ENCODE assay signal across 18 cellular contexts in genomic region chr17:43998552-43998951, GRCh38. TPM values are rescaled to one million over a fixed set of nuclear protein-coding genes. Genes with fewer than 3 reads are reported as not detected.
DNase-seq lines count a peak whose midpoint lies in the region; ATAC-seq, FAIRE-seq and TF ChIP-seq lines count a peak whose summit lies in the region.
"Had no signal": no experiment of that assay in that cellular context is flagged by ENCODE, and none has a peak within 500 bp of the region (broad histone marks: within the 10 kb centered on the region; RNA-seq: fewer than 3 reads in every experiment).

No MANE protein-coding gene starts in this region.

- peaks cover 13% of the 10 kb centered on the region for H3F3A ChIP-seq in SK-N-SH (replicated peaks; ENCODE audit: insufficient read depth)

- no peak overlapping the region for H2BK15ac ChIP-seq in neuronal stem cell (ENCODE audit: low read length)

- H2BK12ac ChIP-seq in neuronal stem cell (ENCODE audit: low read length), result no peak overlapping the region

- no peaks in the 10 kb centered on the region for H3K4me1 Mint-ChIP-seq in activated T-cell treated with anti-CD3 and anti-CD28 coated beads, Interleukin-2, amount 50 U/mL, for 4 hours (ENCODE audit: low read depth)

- DNase-seq in A172 (ENCODE audit: low spot score) (peak; percentile 54), HTR-8/SVneo (ENCODE audit: insufficient read length, low spot score) (no peak), SK-N-SH (no peak), fibroblast of gingiva (ENCODE audit: low read depth) (peak; percentile 40), D721Med (ENCODE audit: insufficient read length, low spot score) (no peak), neuronal stem cell (ENCODE audit: low spot score) (no peak)
- DNase-seq in activated T-cell treated with anti-CD3 and anti-CD28 coated beads, Interleukin-2, amount 50 U/mL, for 4 hours, result no peak
- DNase-seq: ACHN; activated CD8-positive, alpha-beta T cell treated with anti-CD3 and anti-CD28 coated beads for 36 hours; Caco-2; dorsolateral prefrontal cortex; left ventricle myocardium superior; MM.1S had no signal

- H3K4me2 ChIP-seq in SK-N-SH (peak overlapping the region; percentile 27), neuronal stem cell (ENCODE audit: insufficient read depth, low read length, poor library complexity, severe bottlenecking) (no peak overlapping the region)

- WGBS in SK-N-SH (ENCODE audit: low lambda C conversion rate), result 35% methylated on average over 2 of the region's 3 CpGs
- WGBS in neuronal stem cell (ENCODE audit: extremely low coverage in 2 of 2, insufficient read length in 2 of 2, insufficient replicate concordance in 1 of 2), 2 donors, result no CpG with 5 or more reads among the region's 3 CpGs

- no peak for TF ChIP-seq RAD21 in SK-N-SH (IDR thresholded peaks at IDR 0.05; ENCODE audit: low read length)

- POLR2A ChIA-PET in SK-N-SH (lab: Yijun Ruan, JAX), result interaction anchor here (0.6 kb wide), 1 partner anchor 150 kb away, joined by 3 read pairs; no protein-coding TSS in a partner anchor

- no peaks in the 10 kb centered on the region for H4K20me1 ChIP-seq in SK-N-SH (ENCODE audit: insufficient read depth)

- H3K79me1 ChIP-seq in neuronal stem cell (ENCODE audit: low read depth, low read length), result no peaks in the 10 kb centered on the region

- H3K27me3 ChIP-seq in SK-N-SH (ENCODE audit: insufficient read depth) (no peaks in the 10 kb centered on the region), neuronal stem cell (ENCODE audit: control insufficient read depth in 3 of 3, insufficient read depth in 3 of 3, low read depth in 1 of 3, low read length in 3 of 3) (peaks cover 0 to 68% (median 19%) of the 10 kb centered on the region in 3 experiments)
- H3K27me3 ChIP-seq: SJSA1 had no signal

- H4K91ac ChIP-seq in neuronal stem cell (ENCODE audit: low read depth, low read length, poor library complexity), result no peak overlapping the region

- H3K36me3 Mint-ChIP-seq in activated T-cell treated with anti-CD3 and anti-CD28 coated beads, Interleukin-2, amount 50 U/mL, for 4 hours (ENCODE audit: insufficient read depth), result no peaks in the 10 kb centered on the region

- H3K4me3 ChIP-seq in SK-N-SH (ENCODE audit: low read depth in 2 of 2, low read length in 1 of 2) (no peak overlapping the region), neuronal stem cell (ENCODE audit: low read length in 2 of 2) (no peak overlapping the region)
- H3K4me3 ChIP-seq: dorsolateral prefrontal cortex, SJSA1 had no signal

- H3K4ac ChIP-seq in neuronal stem cell (ENCODE audit: low read length), result no peak overlapping the region

- no peaks in the 10 kb centered on the region for H3K9me3 Mint-ChIP-seq in activated T-cell treated with anti-CD3 and anti-CD28 coated beads, Interleukin-2, amount 50 U/mL, for 4 hours
- H3K9me3 Mint-ChIP-seq: activated CD8-positive, alpha-beta T cell treated with anti-CD3 and anti-CD28 coated beads for 36 hours; activated T-helper 2 cell treated with anti-CD3 and anti-CD28 coated beads, Interferon-gamma antibody, Interleukin-2, Interleukin-4, amounts not matched to agents 10 μg/mL and 5 μg/mL and 100 μg/mL, durations not matched to agents 14 hours and 24 hours and 36 hours had no signal

- H3K9me2 ChIP-seq in SK-N-SH, result no peaks in the 10 kb centered on the region

- H2AK5ac ChIP-seq in neuronal stem cell (ENCODE audit: low read depth, low read length), result no peak overlapping the region

- H3K27ac ChIP-seq in SK-N-SH (ENCODE audit: low read depth in 2 of 2, low read length in 1 of 2) (peak overlapping the region in 1 of 2 experiments; percentile 76; a peak in 2 of 4 replicates), neuronal stem cell (replicated peaks; ENCODE audit: low read length) (no peak overlapping the region)
- H3K27ac ChIP-seq: dorsolateral prefrontal cortex, SJSA1 had no signal

- no peaks in the 10 kb centered on the region for H3K79me2 ChIP-seq in SK-N-SH (ENCODE audit: insufficient read depth)

- H3K4me3 Mint-ChIP-seq in activated T-cell treated with anti-CD3 and anti-CD28 coated beads, Interleukin-2, amount 50 U/mL, for 4 hours, result no peak overlapping the region
- H3K4me3 Mint-ChIP-seq: activated CD8-positive, alpha-beta T cell treated with anti-CD3 and anti-CD28 coated beads for 36 hours had no signal

- no peak overlapping the region for H4K8ac ChIP-seq in neuronal stem cell (ENCODE audit: low read depth, low read length)

- H3K9ac ChIP-seq in SK-N-SH (no peak overlapping the region), neuronal stem cell (ENCODE audit: low read depth, low read length, poor library complexity) (no peak overlapping the region)

- peak; percentile 80 for FAIRE-seq in HTR-8/SVneo (lab: Jason Lieb, UNC)
- no peak for FAIRE-seq in D721Med (lab: Jason Lieb, UNC)

- H3K4me1 ChIP-seq in SK-N-SH (ENCODE audit: control insufficient read depth in 1 of 2, insufficient read depth in 2 of 2, low read depth in 1 of 2, low read length in 1 of 2) (peaks cover 3 to 5% of the 10 kb centered on the region in 2 experiments; a peak in 3 of 4 replicates), neuronal stem cell (ENCODE audit: control insufficient read depth in 2 of 2, insufficient read depth in 1 of 2, low read depth in 1 of 2, low read length in 2 of 2) (peaks cover 2 to 3% of the 10 kb centered on the region in 2 donors)

- TF ChIP-seq EP300 in SK-N-SH (IDR thresholded peaks at IDR 0.05; ENCODE audit: borderline replicate concordance in 1 of 2, low read depth in 1 of 2, low read length in 1 of 2), result no peak

- CTCF ChIA-PET in SK-N-SH (lab: Yijun Ruan, JAX), result interaction anchor here (0.6 to 31.1 kb wide), 4 partner anchors 55 to 119 kb away, joined by 3 to 638 read pairs (median 6); partner anchors contain the start of gene PPY

- no peak overlapping the region; the same call in 1 of the 2 replicates for H2AFZ ChIP-seq in SK-N-SH (ENCODE audit: low read depth)
- no peak overlapping the region for H2AFZ ChIP-seq in neuronal stem cell (ENCODE audit: low read length)

- no peak overlapping the region for H2BK5ac ChIP-seq in neuronal stem cell (ENCODE audit: low read length)

- no peaks in the 10 kb centered on the region for H3K36me3 ChIP-seq in SK-N-SH (replicated peaks in 1 of 2; ENCODE audit: control insufficient read depth in 1 of 2, insufficient read depth in 2 of 2, low read length in 1 of 2)
- no peaks in the 10 kb centered on the region for H3K36me3 ChIP-seq in neuronal stem cell (replicated peaks in 1 of 2; ENCODE audit: control insufficient read depth in 2 of 2, insufficient read depth in 2 of 2, low read length in 2 of 2)
- H3K36me3 ChIP-seq: SJSA1 had no signal

- H3K14ac ChIP-seq in neuronal stem cell (ENCODE audit: low read length), result no peak overlapping the region

- ATAC-seq in GM19463 (IDR thresholded peaks at IDR 0.05; ENCODE audit: unreplicated experiment), result no peak
- no peak for ATAC-seq in activated T-cell treated with anti-CD3 and anti-CD28 coated beads, Interleukin-2, amount 50 U/mL, for 4 hours
- ATAC-seq: activated CD8-positive, alpha-beta T cell treated with anti-CD3 and anti-CD28 coated beads for 36 hours; left ventricle myocardium superior had no signal

- no peaks in the 10 kb centered on the region for H3K9me3 ChIP-seq in SK-N-SH
- H3K9me3 ChIP-seq in neuronal stem cell (replicated peaks in 1 of 2; ENCODE audit: control insufficient read depth in 2 of 2, insufficient read depth in 1 of 2, low read depth in 1 of 2, low read length in 2 of 2), result no peaks in the 10 kb centered on the region
- H3K9me3 ChIP-seq: Caco-2, SJSA1 had no signal

- TF ChIP-seq CTCF in SK-N-SH (IDR thresholded peaks at IDR 0.05), result no peak
- no peak for TF ChIP-seq CTCF in D721Med (IDR thresholded peaks at IDR 0.05; ENCODE audit: insufficient read depth, missing control alignments)

- peaks cover 21% of the 10 kb centered on the region for H3K27me3 Mint-ChIP-seq in activated T-cell treated with anti-CD3 and anti-CD28 coated beads, Interleukin-2, amount 50 U/mL, for 4 hours (ENCODE audit: low read depth)

- no peak overlapping the region for H2BK120ac ChIP-seq in neuronal stem cell (ENCODE audit: low read depth, low read length)

- no peak overlapping the region for H3K18ac ChIP-seq in neuronal stem cell (ENCODE audit: low read length)

- no peak overlapping the region for H3K23ac ChIP-seq in neuronal stem cell (ENCODE audit: low read depth, low read length, poor library complexity)

TF ChIP-seq in SK-N-SH, 30 proteins besides CTCF, POLR2A, EP300 and RAD21 (continues in another document):
- TF ChIP-seq JUND (IDR thresholded peaks at IDR 0.05) (peak; percentile 63; the same call in 1 of the 2 replicates), ELF1 (IDR thresholded peaks at IDR 0.05) (no peak), FOSL2 (IDR thresholded peaks at IDR 0.05; ENCODE audit: borderline replicate concordance, low read depth) (peak; percentile 84), TCF12 (IDR thresholded peaks at IDR 0.05) (peak; percentile 15; the same call in 1 of the 2 replicates)

RNA-seq across cellular contexts. Expression of gene NAGS, which starts 5.9 kb away (rescaled TPM):
- total RNA-seq in A172 (2014; rRNA removed; shearing (Covaris generic)), result 1.1 and 1.4 TPM in 2 replicates
- 1.6 and 1.7 TPM in 2 replicates for polyA plus RNA-seq in SK-N-SH (2012; rRNA removed)
- polyA plus RNA-seq in SK-N-SH (2012; cell fraction: cytosol; rRNA removed), result 0.84 and 1.00 TPM in 2 replicates
- 0.87 and 0.92 TPM in 2 replicates for polyA plus RNA-seq in SK-N-SH (2012; cell fraction: nucleus; rRNA removed)
- under 1 TPM; 0.25 to 0.52 (median 0.45) TPM for total RNA-seq in activated T-cell treated with anti-CD3 and anti-CD28 coated beads, Interleukin-2, amount 50 U/mL, for 4 hours
- polyA plus RNA-seq in neuronal stem cell (2013, experiment 1 of 2), result 1.6 TPM
- polyA plus RNA-seq in neuronal stem cell (2013, experiment 2 of 2), result 1.4 TPM

RNA-seq across cellular contexts. Expression of gene TMEM101, which starts 16.2 kb away (rescaled TPM):
- 48.3 and 73.8 TPM in 2 replicates for total RNA-seq in A172 (2014; rRNA removed; shearing (Covaris generic))
- polyA plus RNA-seq in SK-N-SH (2012; rRNA removed), result 62.9 and 63.6 TPM in 2 replicates
- 47.9 and 50.2 TPM in 2 replicates for polyA plus RNA-seq in SK-N-SH (2012; cell fraction: cytosol; rRNA removed)
- polyA plus RNA-seq in SK-N-SH (2012; cell fraction: nucleus; rRNA removed), result 34.5 and 37.9 TPM in 2 replicates
- total RNA-seq in activated T-cell treated with anti-CD3 and anti-CD28 coated beads, Interleukin-2, amount 50 U/mL, for 4 hours, result 10 to 100 TPM; 20.2 to 23.1 (median 22.5) TPM
- 24.5 TPM for polyA plus RNA-seq in neuronal stem cell (2013, experiment 1 of 2)
- polyA plus RNA-seq in neuronal stem cell (2013, experiment 2 of 2), result 24.9 TPM

RNA-seq across cellular contexts. Expression of gene PYY, which starts 44.8 kb away (rescaled TPM):
- not detected in 2 replicates for total RNA-seq in A172 (2014; rRNA removed; shearing (Covaris generic))
- polyA plus RNA-seq in SK-N-SH (2012; rRNA removed), result 0.10 and 0.21 TPM in 2 replicates
- 0.08 and 0.14 TPM in 2 replicates for polyA plus RNA-seq in SK-N-SH (2012; cell fraction: cytosol; rRNA removed)
- 0.33 and 0.36 TPM in 2 replicates for polyA plus RNA-seq in SK-N-SH (2012; cell fraction: nucleus; rRNA removed)
- total RNA-seq in activated T-cell treated with anti-CD3 and anti-CD28 coated beads, Interleukin-2, amount 50 U/mL, for 4 hours, result not detected
- 0.70 TPM for polyA plus RNA-seq in neuronal stem cell (2013, experiment 1 of 2)
- 0.65 TPM for polyA plus RNA-seq in neuronal stem cell (2013, experiment 2 of 2)
- total RNA-seq: Caco-2, left ventricle myocardium superior, posterior vena cava, SJSA1 had no signal

RNA-seq across cellular contexts. Expression of gene PPY, which starts 56.3 kb away (rescaled TPM):
- not detected in 2 replicates for total RNA-seq in A172 (2014; rRNA removed; shearing (Covaris generic))
- polyA plus RNA-seq in SK-N-SH (2012; rRNA removed), result not detected in 2 replicates
- polyA plus RNA-seq in SK-N-SH (2012; cell fraction: cytosol; rRNA removed), result not detected in 2 replicates
- polyA plus RNA-seq in SK-N-SH (2012; cell fraction: nucleus; rRNA removed), result not detected in 2 replicates
- not detected for total RNA-seq in activated T-cell treated with anti-CD3 and anti-CD28 coated beads, Interleukin-2, amount 50 U/mL, for 4 hours
- polyA plus RNA-seq in neuronal stem cell (2013, experiment 1 of 2), result not detected
- polyA plus RNA-seq in neuronal stem cell (2013, experiment 2 of 2), result not detected
- total RNA-seq: activated CD8-positive, alpha-beta T cell treated with anti-CD3 and anti-CD28 coated beads for 36 hours; activated T-helper 2 cell treated with anti-CD3 and anti-CD28 coated beads, Interferon-gamma antibody, Interleukin-2, Interleukin-4, amounts not matched to agents 10 μg/mL and 5 μg/mL and 100 μg/mL, durations not matched to agents 14 hours and 24 hours and 36 hours; Caco-2; dorsolateral prefrontal cortex; left ventricle myocardium superior; myocyte; posterior vena cava; SJSA1 had no signal

Comparison
In these comparisons a context has a peak if more than half of its experiments do, and no peak if none do; other contexts are left out.
1. DNase-seq: peak in A172 (single experiment) and fibroblast of gingiva (single experiment); none in HTR-8/SVneo (single experiment), SK-N-SH (single experiment), activated T-cell treated with anti-CD3 and anti-CD28 coated beads, Interleukin-2, amount 50 U/mL, for 4 hours (single experiment), D721Med (single experiment) and neuronal stem cell (single experiment).